Comparison of ENCODE assay signal across 13 cellular contexts in the genomic region with DNA sequence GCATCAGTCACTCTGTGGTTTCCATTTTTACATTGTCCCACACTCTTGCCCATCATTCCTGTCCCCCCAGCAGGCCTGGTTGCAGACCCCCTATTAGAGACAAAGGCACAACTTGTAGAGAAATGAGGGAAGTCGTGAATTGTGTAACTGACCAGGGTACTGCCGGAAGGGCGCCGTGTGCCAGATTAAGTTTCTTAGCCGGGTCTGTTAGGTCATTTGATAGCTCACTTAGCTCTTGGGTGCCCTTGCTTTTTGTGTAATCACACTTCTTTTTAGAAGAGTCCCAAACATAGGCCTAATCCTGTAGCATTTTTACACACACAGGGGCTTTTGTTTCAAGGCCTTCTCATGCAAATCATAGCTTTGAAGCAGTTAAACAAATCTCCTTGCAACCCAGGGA.
DNase-seq lines count a peak whose midpoint lies in the region; TF ChIP-seq lines count a peak whose summit lies in the region.
"Had no signal": no experiment of that assay in that cellular context is flagged by ENCODE, and none has a peak within 500 bp of the region (broad histone marks: within the 10 kb centered on the region; RNA-seq: fewer than 3 reads in every experiment).

No MANE protein-coding gene starts in this region.

- no peaks in the 10 kb centered on the region for H3K27me3 ChIP-seq in vagina

- no peaks in the 10 kb centered on the region for H3K9me3 ChIP-seq in vagina

- no peak for TF ChIP-seq RAD21 in Ishikawa (IDR thresholded peaks at IDR 0.05; ENCODE audit: low read depth)

- TF ChIP-seq CTCF in vagina (IDR thresholded peaks at IDR 0.05), result no peak

- peak; percentile 80 for DNase-seq in NCI-H526 treated with DMSO at 0.1 percent for 48 hours (lab: John Stamatoyannopoulos, UW)
- DNase-seq in iPS-NIHi11 (ENCODE audit: low spot score), result peak; percentile 31
- no peak for DNase-seq in NCI-H446 treated with DMSO at 0.1 percent for 48 hours (lab: John Stamatoyannopoulos, UW)
- no peak for DNase-seq in vagina (ENCODE audit: extremely low spot score in 2 of 2)
- DNase-seq in nucleus accumbens (lab: John Stamatoyannopoulos, UW), result no peak
- no peak for DNase-seq in activated CD8-positive, alpha-beta memory T cell treated with anti-CD3 and anti-CD28 coated beads, Interleukin-2, amount 50 U/mL, for 48 hours
- DNase-seq: C1 segment of cervical spinal cord; CD4-positive, alpha-beta T cell; DMS79; HCEC 1CT; HFFc6 had no signal

- H3K27ac ChIP-seq in vagina, result no peak overlapping the region

- no peaks in the 10 kb centered on the region for H3K36me3 ChIP-seq in vagina

- no peak for TF ChIP-seq POLR2A in vagina (IDR thresholded peaks at IDR 0.05)

- no peak overlapping the region for H3K4me3 ChIP-seq in vagina
- H3K4me3 ChIP-seq: GM12878 had no signal

- H3K4me1 ChIP-seq in vagina, result peaks cover 5% of the 10 kb centered on the region

- intact Hi-C loops in vagina (cut with DNase I), result no loop called here

- TF ChIP-seq EP300 in Ishikawa (IDR thresholded peaks at IDR 0.05; ENCODE audit: borderline replicate concordance), result no peak

TF ChIP-seq in Ishikawa, 13 proteins besides CTCF, POLR2A, EP300 and RAD21:
- TF ChIP-seq USF1 (IDR thresholded peaks at IDR 0.05), result no peak
- TF ChIP-seq TEAD4 (IDR thresholded peaks at IDR 0.05), result no peak
- no peak for TF ChIP-seq EGR1 (IDR thresholded peaks at IDR 0.05)
- TF ChIP-seq CREB1 (IDR thresholded peaks at IDR 0.05; ENCODE audit: low read depth), result no peak
- TF ChIP-seq REST (IDR thresholded peaks at IDR 0.05; ENCODE audit: low read depth), result peak; percentile 13; the same call in 1 of the 2 replicates
- no peak for TF ChIP-seq FOXM1 (IDR thresholded peaks at IDR 0.05; ENCODE audit: borderline replicate concordance, low read depth)
- TF ChIP-seq YY1 (IDR thresholded peaks at IDR 0.05; ENCODE audit: low read depth), result no peak
- TF ChIP-seq ZBTB7A (IDR thresholded peaks at IDR 0.05; ENCODE audit: low read depth), result no peak
- TF ChIP-seq TAF1 (IDR thresholded peaks at IDR 0.05; ENCODE audit: low read depth), result no peak

Comparison
In these comparisons a context has a peak if more than half of its experiments do, and no peak if none do; other contexts are left out.
1. DNase-seq: peak in NCI-H526 treated with DMSO at 0.1 percent for 48 hours (single experiment) and iPS-NIHi11 (single experiment); none in NCI-H446 treated with DMSO at 0.1 percent for 48 hours (single experiment), vagina (0 of 2), nucleus accumbens (0 of 56) and activated CD8-positive, alpha-beta memory T cell treated with anti-CD3 and anti-CD28 coated beads, Interleukin-2, amount 50 U/mL, for 48 hours (single experiment).